In the genomic region with DNA sequence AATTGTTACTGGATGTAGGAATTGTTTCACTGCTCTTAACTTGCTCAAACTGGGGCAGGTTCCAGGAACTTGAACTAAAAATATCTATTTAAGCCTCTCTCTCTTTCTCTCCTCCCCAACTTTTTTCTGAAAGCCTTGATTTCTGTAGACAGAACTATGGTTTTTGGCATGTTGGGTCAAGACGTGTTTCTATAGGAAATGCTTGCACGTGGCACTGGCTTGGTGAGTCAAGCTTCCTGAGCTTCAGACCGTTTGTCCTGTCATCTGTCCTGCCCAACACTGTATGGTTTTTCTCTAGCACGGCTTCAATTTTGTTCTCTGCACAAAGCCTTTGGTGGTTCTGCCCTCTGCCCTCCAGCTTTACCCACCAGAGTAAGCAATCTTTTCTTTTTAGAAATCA, we compare ENCODE assay signal across 15 cellular contexts. TPM values are rescaled to one million over a fixed set of nuclear protein-coding genes. Genes with fewer than 3 reads are reported as not detected.
DNase-seq lines count a peak whose midpoint lies in the region; ATAC-seq and TF ChIP-seq lines count a peak whose summit lies in the region.
"Had no signal": no experiment of that assay in that cellular context is flagged by ENCODE, and none has a peak within 500 bp of the region (broad histone marks: within the 10 kb centered on the region; RNA-seq: fewer than 3 reads in every experiment).

No MANE protein-coding gene starts in this region.

- H3K27ac ChIP-seq in Peyer's patch (no peak overlapping the region), thyroid gland (no peak overlapping the region)
- H3K27ac ChIP-seq: lower lobe of right lung had no signal

- no peak overlapping the region for H3K4me3 ChIP-seq in AG09309 (ENCODE audit: control insufficient read depth, low read depth, low read length)
- peak overlapping the region; percentile 32 for H3K4me3 ChIP-seq in adipocyte (ENCODE audit: low read length)
- H3K4me3 ChIP-seq in Peyer's patch, result no peak overlapping the region
- no peak overlapping the region for H3K4me3 ChIP-seq in thyroid gland (replicated peaks in 1 of 3)
- H3K4me3 ChIP-seq: lower lobe of right lung had no signal

- H3K27me3 ChIP-seq in adipocyte (replicated peaks; ENCODE audit: control insufficient read depth, insufficient read depth, low read length) (no peaks in the 10 kb centered on the region), Peyer's patch (no peaks in the 10 kb centered on the region), thyroid gland (no peaks in the 10 kb centered on the region)

- TF ChIP-seq POLR2A in Peyer's patch (IDR thresholded peaks at IDR 0.05) (no peak), thyroid gland (IDR thresholded peaks at IDR 0.05) (no peak)

- TF ChIP-seq CTCF in AG09309 (IDR thresholded peaks at IDR 0.05; ENCODE audit: control insufficient read depth, insufficient read depth, low read depth, low read length, missing control alignments) (no peak), Peyer's patch (IDR thresholded peaks at IDR 0.05) (no peak), thyroid gland (IDR thresholded peaks at IDR 0.05) (no peak)

- H3K9me3 ChIP-seq in adipocyte (ENCODE audit: control insufficient read depth, low read length) (no peaks in the 10 kb centered on the region), Peyer's patch (no peaks in the 10 kb centered on the region), thyroid gland (no peaks in the 10 kb centered on the region)
- H3K9me3 ChIP-seq: lower lobe of right lung had no signal

- DNase-seq in AG09309 (ENCODE audit: low read depth), result peak; percentile 43
- DNase-seq in HS-5 (ENCODE audit: low read depth), result peak; percentile 49
- no peak for DNase-seq in adipocyte (ENCODE audit: low read depth)
- peak; percentile 43 for DNase-seq in iris pigment epithelial cell (ENCODE audit: low read depth)
- no peak for DNase-seq in Peyer's patch
- no peak for DNase-seq in thyroid gland
- DNase-seq: activated CD4-positive, alpha-beta T cell treated with anti-CD3 and anti-CD28 coated beads, Interleukin-2, amount 10 ng/mL, durations not matched to agents 7 days and 5 days; activated naive CD4-positive, alpha-beta T cell; effector CD8-positive, alpha-beta T cell; hippocampal formation; lower lobe of right lung; NCI-H2081 had no signal

- H3K9ac ChIP-seq in adipocyte (ENCODE audit: low read length), result peak overlapping the region; percentile 46

- H3K4me1 ChIP-seq in adipocyte (ENCODE audit: control insufficient read depth, insufficient read depth, low read length) (peaks cover 61% of the 10 kb centered on the region), Peyer's patch (no peaks in the 10 kb centered on the region), thyroid gland (peaks cover 0 to 4% of the 10 kb centered on the region in 2 donors)

- 65 to 84% methylated on average over 4 of the region's 4 CpGs for WGBS in thyroid gland, 2 donors

- H3K36me3 ChIP-seq in adipocyte (ENCODE audit: control insufficient read depth, insufficient read depth, low read length, severe bottlenecking), result peaks cover 60% of the 10 kb centered on the region
- peaks cover 0 to 79% (median 0%) of the 10 kb centered on the region in 3 donors for H3K36me3 ChIP-seq in Peyer's patch
- H3K36me3 ChIP-seq in thyroid gland, result peaks cover 47 to 55% of the 10 kb centered on the region in 2 donors

- no peak for ATAC-seq in HG02798 (IDR thresholded peaks at IDR 0.05; ENCODE audit: poor library complexity, unreplicated experiment)
- no peak for ATAC-seq in GM21786 (IDR thresholded peaks at IDR 0.05; ENCODE audit: unreplicated experiment)
- ATAC-seq: lower lobe of right lung; stimulated activated memory B cell treated with anti-CD40 and anti-IgM and Interleukin-4, amounts not matched to agents 10 μg/mL and 1 μg/mL and 100 μg/mL, for 72 hours had no signal

- intact Hi-C loops in thyroid gland (cut with DNase I), result no loop called here

RNA-seq across cellular contexts. Expression of gene EAF1, which starts 13.5 kb away (rescaled TPM):
- 10 to 100 TPM; 27.1 to 45.4 (median 33.0) TPM for total RNA-seq in Peyer's patch
- total RNA-seq in thyroid gland, result 10 to 100 TPM; 15.2 to 24.7 (median 22.3) TPM

RNA-seq across cellular contexts. Expression of gene METTL6, which starts 13.5 kb away (rescaled TPM):
- total RNA-seq in Peyer's patch, result 10 to 100 TPM in 3 of 4 donors, 1 to 10 TPM in 1; 9.5 to 16.2 (median 13.4) TPM
- 10 to 100 TPM; 20.2 to 20.8 (median 20.5) TPM for total RNA-seq in thyroid gland

Comparison
In these comparisons a context has a peak if more than half of its experiments do, and no peak if none do; other contexts are left out.
1. DNase-seq: peak in AG09309 (single experiment), HS-5 (single experiment) and iris pigment epithelial cell (single experiment); none in adipocyte (single experiment), Peyer's patch (0 of 3) and thyroid gland (0 of 2).